Comparison of ENCODE assay signal across 24 cellular contexts in the genomic region with DNA sequence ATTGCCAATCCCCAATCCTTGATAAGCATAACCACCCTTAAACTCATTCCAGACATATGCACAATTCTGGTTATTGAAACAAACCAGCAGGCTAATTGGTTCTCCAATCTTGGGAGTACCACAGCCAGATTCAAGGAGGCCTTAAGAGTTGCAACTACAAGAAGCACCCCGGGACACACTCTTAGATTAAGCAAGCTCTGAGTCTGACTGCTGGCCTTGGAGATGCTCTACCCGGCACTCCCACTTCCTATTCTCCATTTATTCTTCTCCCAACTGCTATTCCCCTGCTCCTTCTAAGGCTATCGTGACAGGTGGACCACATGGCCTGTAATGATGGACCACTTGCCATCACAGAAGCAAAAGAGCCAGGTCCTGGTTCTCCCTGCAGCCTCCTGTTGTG. TPM values are rescaled to one million over a fixed set of nuclear protein-coding genes. Genes with fewer than 3 reads are reported as not detected.
A peak's percentile ranks its signal among the peaks of the same experiment; 100 is the strongest.
DNase-seq lines count a peak whose midpoint lies in the region; ATAC-seq, FAIRE-seq and TF ChIP-seq lines count a peak whose summit lies in the region.
"Had no signal": no experiment of that assay in that cellular context is flagged by ENCODE, and none has a peak within 500 bp of the region (broad histone marks: within the 10 kb centered on the region; RNA-seq: fewer than 3 reads in every experiment).

No MANE protein-coding gene starts in this region.

- in situ Hi-C loops in K562 (cut with MboI): no loop called here

- H3K4me3 ChIP-seq in right cardiac atrium (ENCODE audit: low read length) (no peak overlapping the region), right atrium auricular region (no peak overlapping the region), K562 (no peak overlapping the region)
- H3K4me3 ChIP-seq: stomach had no signal

- peaks cover 34 to 54% of the 10 kb centered on the region in 2 donors for H3K4me1 Mint-ChIP-seq in natural killer cell treated with Interleukin-12 subunit alpha and Interleukin-12 subunit beta and Interleukin-15 and Interleukin-18, amount 100 ng/mL, for 72 hours (ENCODE audit: low read depth in 2 of 2)

- no peak for TF ChIP-seq RAD21 in K562 (CRISPR knock-in tag; conservative IDR thresholded peaks at IDR 0.05 in 1 of 2, IDR thresholded peaks at IDR 0.05 in 1 of 2)

- peak overlapping the region; percentile 55 for H3K4me3 Mint-ChIP-seq in natural killer cell treated with Interleukin-12 subunit alpha and Interleukin-12 subunit beta and Interleukin-15 and Interleukin-18, amount 100 ng/mL, for 72 hours
- H3K4me3 Mint-ChIP-seq: activated CD8-positive, alpha-beta T cell treated with anti-CD3 and anti-CD28 coated beads for 36 hours; type B pancreatic cell had no signal

- H3K4me2 ChIP-seq in K562 (ENCODE audit: insufficient read depth, low read length): peak overlapping the region; percentile 35

- no peak for FAIRE-seq in K562 (lab: Jason Lieb, UNC)
- FAIRE-seq: bronchial epithelial cell had no signal

- TF ChIP-seq CTCF in right atrium auricular region (IDR thresholded peaks at IDR 0.05) (no peak), K562 (IDR thresholded peaks at IDR 0.05 in 2 of 3, conservative IDR thresholded peaks at IDR 0.05 in 1 of 3; ENCODE audit: insufficient read depth in 2 of 3, low read depth in 1 of 3, low read length in 3 of 3) (no peak)

- H4K20me1 ChIP-seq in K562 (replicated peaks; ENCODE audit: control insufficient read depth, insufficient read depth, low read length): peaks cover 21% of the 10 kb centered on the region; the same call in 1 of the 2 replicates

- H3K9me3 ChIP-seq in right cardiac atrium (ENCODE audit: control insufficient read depth, low read length) (no peaks in the 10 kb centered on the region), right atrium auricular region (no peaks in the 10 kb centered on the region), K562 (replicated peaks; ENCODE audit: control insufficient read depth, insufficient read depth, low read depth, low read length) (no peaks in the 10 kb centered on the region)
- H3K9me3 ChIP-seq: stomach had no signal

- no peaks in the 10 kb centered on the region for H3K9me1 ChIP-seq in K562 (ENCODE audit: control insufficient read depth, insufficient read depth, low read length)

- no peak overlapping the region; a peak in 1 of 4 replicates for H3K9ac ChIP-seq in K562 (ENCODE audit: insufficient read depth in 1 of 2, low read depth in 2 of 2, low read length in 2 of 2)

- TF ChIP-seq EP300 in K562 (IDR thresholded peaks at IDR 0.05; ENCODE audit: low read length): no peak

- peak overlapping the region in 1 of 2 donors; percentile 70 for H3K27ac Mint-ChIP-seq in natural killer cell treated with Interleukin-12 subunit alpha and Interleukin-12 subunit beta and Interleukin-15 and Interleukin-18, amount 100 ng/mL, for 72 hours
- H3K27ac Mint-ChIP-seq: activated CD8-positive, alpha-beta T cell treated with anti-CD3 and anti-CD28 coated beads for 36 hours; type B pancreatic cell had no signal

- H3K36me3 ChIP-seq in right atrium auricular region: no peaks in the 10 kb centered on the region
- no peaks in the 10 kb centered on the region for H3K36me3 ChIP-seq in K562 (ENCODE audit: control insufficient read depth, insufficient read depth, low read length)
- H3K36me3 ChIP-seq: stomach had no signal

- H3K4me1 ChIP-seq in right cardiac atrium (ENCODE audit: control insufficient read depth, insufficient read depth, low read length) (peaks cover 14% of the 10 kb centered on the region), right atrium auricular region (peaks cover 0 to 91% of the 10 kb centered on the region in 2 donors), K562 (replicated peaks in 1 of 2; ENCODE audit: control insufficient read depth in 2 of 2, insufficient read depth in 2 of 2, low read length in 2 of 2) (peaks cover 18 to 36% of the 10 kb centered on the region in 2 experiments)

- peak overlapping the region; percentile 42 for H3K27ac ChIP-seq in right cardiac atrium (ENCODE audit: low read length)
- H3K27ac ChIP-seq in right atrium auricular region: peak overlapping the region in 1 of 2 donors; percentile 37
- H3K27ac ChIP-seq in K562 (ENCODE audit: extremely low read depth, low read depth, low read length): no peak overlapping the region
- H3K27ac ChIP-seq: C4-2B had no signal

- BruUV-seq in K562 (replicated peaks; lab: Mats Ljungman, UMichigan): no TSS peak

- H3K27me3 ChIP-seq in right cardiac atrium (ENCODE audit: control insufficient read depth, insufficient read depth) (no peaks in the 10 kb centered on the region), right atrium auricular region (no peaks in the 10 kb centered on the region), K562 (ENCODE audit: control insufficient read depth in 2 of 2, insufficient read depth in 2 of 2, low read length in 2 of 2) (no peaks in the 10 kb centered on the region)
- H3K27me3 ChIP-seq: stomach had no signal

- 52% methylated on average over 3 of the region's 3 CpGs for WGBS in right cardiac atrium
- WGBS in K562 (ENCODE audit: insufficient coverage, low coverage, missing lambda C conversion rate): 27% methylated on average over 3 of the region's 3 CpGs

- CTCF ChIA-PET in K562 (lab: Yijun Ruan, JAX; ENCODE audit: low intra/inter-chr PET ratio): no interaction called here

- TF ChIP-seq POLR2A in K562 (conservative IDR thresholded peaks at IDR 0.05): no peak

- no peaks in the 10 kb centered on the region for H3K36me3 Mint-ChIP-seq in natural killer cell treated with Interleukin-12 subunit alpha and Interleukin-12 subunit beta and Interleukin-15 and Interleukin-18, amount 100 ng/mL, for 72 hours
- H3K36me3 Mint-ChIP-seq: type B pancreatic cell had no signal

- no peak for ATAC-seq in right cardiac atrium
- no peak for ATAC-seq in K562
- no peak for ATAC-seq in natural killer cell treated with Interleukin-12 subunit alpha and Interleukin-12 subunit beta and Interleukin-15 and Interleukin-18, amount 100 ng/mL, for 72 hours
- ATAC-seq in GM19328 (IDR thresholded peaks at IDR 0.05; ENCODE audit: unreplicated experiment): no peak
- no peak for ATAC-seq in HG03175 (IDR thresholded peaks at IDR 0.05; ENCODE audit: unreplicated experiment)
- ATAC-seq: activated CD4-positive, CD25-positive, alpha-beta regulatory T cell treated with anti-CD3 and anti-CD28 coated beads, Interleukin-2, amount 50 U/mL, for 24 hours; activated CD8-positive, alpha-beta T cell treated with anti-CD3 and anti-CD28 coated beads for 36 hours had no signal

- peaks cover 32% of the 10 kb centered on the region for H3K79me2 ChIP-seq in K562 (ENCODE audit: control insufficient read depth, insufficient read depth, low read length)

- POLR2A ChIA-PET in K562 (lab: Yijun Ruan, JAX): no interaction called here

- DNase-seq in right cardiac atrium: no peak
- DNase-seq in right atrium auricular region (ENCODE audit: low spot score): no peak
- DNase-seq in K562 (ENCODE audit: extremely low read depth in 1 of 4, low spot score in 3 of 4): no peak
- no peak for DNase-seq in natural killer cell treated with Interleukin-12 subunit alpha and Interleukin-12 subunit beta and Interleukin-15 and Interleukin-18, amount 100 ng/mL, for 72 hours (ENCODE audit: low spot score)
- DNase-seq in mesenteric fat pad (ENCODE audit: low spot score): no peak
- no peak for DNase-seq in stimulated activated CD4-positive, alpha-beta T cell treated with anti-CD3 and anti-CD28 coated beads, Interleukin-2, amount 100 ng/mL, for 24 hours
- DNase-seq: ACHN; activated CD8-positive, alpha-beta T cell treated with anti-CD3 and anti-CD28 coated beads for 36 hours; activated naive CD4-positive, alpha-beta T cell; activated T-cell treated with anti-CD3 and anti-CD28 coated beads, Interleukin-2, amount 50 U/mL, for 1 hour; amniotic stem cell; glutamatergic neuron; IMR-90; NCI-H2171; NCI-H526 treated with DMSO at 0.1 percent for 48 hours; occipital lobe; retina had no signal

- no peaks in the 10 kb centered on the region for H3K9me3 Mint-ChIP-seq in natural killer cell treated with Interleukin-12 subunit alpha and Interleukin-12 subunit beta and Interleukin-15 and Interleukin-18, amount 100 ng/mL, for 72 hours
- H3K9me3 Mint-ChIP-seq: activated CD8-positive, alpha-beta T cell treated with anti-CD3 and anti-CD28 coated beads for 36 hours; type B pancreatic cell had no signal

- H3K27me3 Mint-ChIP-seq in natural killer cell treated with Interleukin-12 subunit alpha and Interleukin-12 subunit beta and Interleukin-15 and Interleukin-18, amount 100 ng/mL, for 72 hours: peaks cover 0 to 19% of the 10 kb centered on the region in 2 donors
- H3K27me3 Mint-ChIP-seq: type B pancreatic cell had no signal

- intact Hi-C loops in right cardiac atrium (cut with DNase I): no loop called here
- intact Hi-C loops in K562 (cut with micrococcal nuclease): no loop called here

- no peak overlapping the region for H2AFZ ChIP-seq in K562 (ENCODE audit: low read depth, low read length)

RNA-seq across cellular contexts. Expression of a gene that starts 40.3 kb away (rescaled TPM):
- total RNA-seq in right cardiac atrium: 10 to 100 TPM; 27.2 to 40.2 (median 32.0) TPM
- 23.5 TPM for polyA plus RNA-seq in right cardiac atrium
- 10 to 100 TPM; 27.2 to 34.0 TPM for total RNA-seq in right atrium auricular region
- total RNA-seq in K562 (2011; cell fraction: chromatin; rRNA removed; ENCODE audit: low replicate concordance): 23.7 and 39.3 TPM in 2 replicates
- total RNA-seq in K562 (2011; cell fraction: nucleolus; rRNA removed): 19.7 and 23.5 TPM in 2 replicates
- 22.3 and 24.9 TPM in 2 replicates for total RNA-seq in K562 (2011; cell fraction: nucleoplasm; rRNA removed)
- 8.8 and 14.3 TPM in 2 replicates for total RNA-seq in K562 (2014; rRNA removed)
- 7.4 and 8.4 TPM in 2 replicates for total RNA-seq in K562 (2014; rRNA removed; fragmentation: Illumina TruSeq; extraction: Trizol)
- total RNA-seq in K562 (2015; rRNA removed; fragmentation: Illumina TruSeq; extraction: Trizol): 11.5 TPM in 2 replicates
- 14.8 and 15.2 TPM in 2 replicates for total RNA-seq in K562 (2021)
- 11.4 and 16.2 TPM in 2 replicates for polyA plus RNA-seq in K562 (2011; rRNA removed)
- polyA plus RNA-seq in K562 (2011; cell fraction: cytosol; rRNA removed): 13.6 and 14.6 TPM in 2 replicates
- polyA plus RNA-seq in K562 (2011; cell fraction: nucleus; rRNA removed): 43.6 and 45.1 TPM in 2 replicates
- polyA plus RNA-seq in K562 (2012): 11.3 and 12.8 TPM in 2 replicates
- polyA plus RNA-seq in K562 (2014; fragmentation: Illumina TruSeq; extraction: Trizol): 12.3 and 13.8 TPM in 2 replicates
- under 1 TPM; 0.25 to 0.42 TPM for polyA plus RNA-seq in K562 (2014; fragmentation: Nextera tagmentation; extraction: Ambion mirVana)
- polyA plus RNA-seq in K562 (2014; rRNA removed): 13.8 and 17.0 TPM in 2 replicates
- polyA minus RNA-seq in K562 (2011; rRNA and poly(A)+ RNA removed): 5.5 and 6.4 TPM in 2 replicates
- polyA minus RNA-seq in K562 (2011; cell fraction: cytosol; rRNA and poly(A)+ RNA removed): 8.1 and 9.3 TPM in 2 replicates
- 9.8 and 12.1 TPM in 2 replicates for polyA minus RNA-seq in K562 (2011; cell fraction: nucleus; rRNA and poly(A)+ RNA removed)
- total RNA-seq in natural killer cell treated with Interleukin-12 subunit alpha and Interleukin-12 subunit beta and Interleukin-15 and Interleukin-18, amount 100 ng/mL, for 72 hours: 1 to 10 TPM in 1 of 2 donors, under 1 TPM in 1; 0.64 to 5.4 TPM
- total RNA-seq in mesenteric fat pad: 36.1 TPM
